ENCODE assay signal across 30 cellular contexts in genomic region chr18:70334264-70334663, GRCh38. TPM values are rescaled to one million over a fixed set of nuclear protein-coding genes. Genes with fewer than 3 reads are reported as not detected.
DNase-seq lines count a peak whose midpoint lies in the region; ATAC-seq and TF ChIP-seq lines count a peak whose summit lies in the region.
"Had no signal": no experiment of that assay in that cellular context is flagged by ENCODE, and none has a peak within 500 bp of the region (broad histone marks: within the 10 kb centered on the region; RNA-seq: fewer than 3 reads in every experiment).

No MANE protein-coding gene starts in this region.

- 92 to 100% methylated on average over 1 of the region's 1 CpG for WGBS in esophagus squamous epithelium, 2 donors
- 88 to 100% methylated on average over 1 of the region's 1 CpG for WGBS in mesodermal cell (ENCODE audit: insufficient coverage in 2 of 2), 2 experiments
- 100% methylated on average over 1 of the region's 1 CpG for WGBS in aorta, 2 donors

- CTCF ChIA-PET in MCF 10A (lab: Yijun Ruan, JAX) = interaction anchor here (1.2 to 2.0 kb wide), 4 partner anchors 20 to 100 kb away, joined by 3 to 14 read pairs (median 4); no protein-coding TSS in a partner anchor

- H3K4me1 Mint-ChIP-seq in MCF 10A (ENCODE audit: insufficient read depth, unreplicated experiment) = peaks cover 26% of the 10 kb centered on the region
- H3K4me1 Mint-ChIP-seq: stimulated activated memory B cell treated with anti-CD40 and anti-IgM and Interleukin-4, amounts not matched to agents 10 μg/mL and 1 μg/mL and 100 μg/mL, for 72 hours had no signal

- H3K9me3 ChIP-seq in breast epithelium = peaks cover 0 to 7% of the 10 kb centered on the region in 2 donors
- peaks cover 0 to 10% (median 0%) of the 10 kb centered on the region in 3 donors for H3K9me3 ChIP-seq in esophagus squamous epithelium
- H3K9me3 ChIP-seq in mesodermal cell (ENCODE audit: control insufficient read depth, low read length) = peaks cover 19% of the 10 kb centered on the region
- H3K9me3 ChIP-seq in aorta (ENCODE audit: control insufficient read depth, low read length) = no peaks in the 10 kb centered on the region
- H3K9me3 ChIP-seq: SJCRH30, vagina had no signal

- TF ChIP-seq POLR2A in breast epithelium (IDR thresholded peaks at IDR 0.05) = no peak
- TF ChIP-seq POLR2A in esophagus squamous epithelium (IDR thresholded peaks at IDR 0.05) = no peak

- no peaks in the 10 kb centered on the region for H3K27me3 ChIP-seq in breast epithelium
- no peaks in the 10 kb centered on the region for H3K27me3 ChIP-seq in esophagus squamous epithelium
- H3K27me3 ChIP-seq in aorta (ENCODE audit: control insufficient read depth in 1 of 2, insufficient read depth in 2 of 2, low read length in 1 of 2) = no peaks in the 10 kb centered on the region
- H3K27me3 ChIP-seq: Peyer's patch, SJCRH30, vagina had no signal

- H3K9me3 Mint-ChIP-seq in MCF 10A (ENCODE audit: unreplicated experiment) = no peaks in the 10 kb centered on the region
- H3K9me3 Mint-ChIP-seq: activated T-helper 1 cell treated with anti-CD3 and anti-CD28 coated beads, Interleukin-12 subunit alpha, Interleukin-12 subunit beta, Interleukin-2, Interleukin-4 antibody, amounts not matched to agents 30 ng/mL and 10 ng/mL and 1 ng/mL, durations not matched to agents 14 hours and 24 hours and 36 hours; CD4-positive, alpha-beta T cell had no signal

- intact Hi-C loops in MCF 10A (cut with micrococcal nuclease) = loop anchor here (1.0 kb wide), 2 partner anchors 50 to 100 kb away; no protein-coding TSS in a partner anchor
- intact Hi-C loops in breast epithelium (cut with DNase I; ENCODE audit: low total_unique reads) = no loop called here
- intact Hi-C loops in esophagus squamous epithelium (cut with DNase I) = no loop called here
- intact Hi-C loops in aorta (cut with DNase I) = loop anchor here in 1 of 2 donors (10.0 kb wide), 1 partner anchor 91 kb away; no protein-coding TSS in a partner anchor

- H3K27ac Mint-ChIP-seq in MCF 10A (ENCODE audit: low read depth, unreplicated experiment) = peak overlapping the region; percentile 94
- H3K27ac Mint-ChIP-seq: activated CD4-positive, alpha-beta memory T cell treated with anti-CD3 and anti-CD28 coated beads for 36 hours; activated T-helper 1 cell treated with anti-CD3 and anti-CD28 coated beads, Interleukin-12 subunit alpha, Interleukin-12 subunit beta, Interleukin-2, Interleukin-4 antibody, amounts not matched to agents 30 ng/mL and 10 ng/mL and 1 ng/mL, durations not matched to agents 14 hours and 24 hours and 36 hours; CD4-positive, alpha-beta T cell; stimulated activated memory B cell treated with anti-CD40 and anti-IgM and Interleukin-4, amounts not matched to agents 10 μg/mL and 1 μg/mL and 100 μg/mL, for 72 hours; T-cell had no signal

- no peaks in the 10 kb centered on the region for H3K4me1 ChIP-seq in breast epithelium
- peaks cover 5 to 43% (median 5%) of the 10 kb centered on the region in 3 donors for H3K4me1 ChIP-seq in esophagus squamous epithelium
- H3K4me1 ChIP-seq in mesodermal cell (ENCODE audit: control insufficient read depth, insufficient read depth, low read length, poor library complexity, severe bottlenecking) = peaks cover 24% of the 10 kb centered on the region
- peaks cover 0 to 4% of the 10 kb centered on the region in 2 donors for H3K4me1 ChIP-seq in aorta (ENCODE audit: control insufficient read depth in 1 of 2, insufficient read depth in 2 of 2, low read length in 2 of 2)
- H3K4me1 ChIP-seq: lower lobe of right lung, parathyroid adenoma, Peyer's patch, SJCRH30, vagina had no signal

- no peak overlapping the region for H3K4me3 ChIP-seq in breast epithelium
- H3K4me3 ChIP-seq in esophagus squamous epithelium = no peak overlapping the region
- H3K4me3 ChIP-seq in mesodermal cell (ENCODE audit: extremely low read depth, insufficient read depth, low read length, poor library complexity, severe bottlenecking) = no peak overlapping the region
- H3K4me3 ChIP-seq in aorta (ENCODE audit: low read length in 2 of 2) = no peak overlapping the region
- H3K4me3 ChIP-seq: lower lobe of right lung, Peyer's patch, SJCRH30, vagina had no signal

- no peak overlapping the region for H3K4me3 Mint-ChIP-seq in MCF 10A (ENCODE audit: unreplicated experiment)
- H3K4me3 Mint-ChIP-seq: activated CD4-positive, alpha-beta memory T cell treated with anti-CD3 and anti-CD28 coated beads for 36 hours; activated T-helper 1 cell treated with anti-CD3 and anti-CD28 coated beads, Interleukin-12 subunit alpha, Interleukin-12 subunit beta, Interleukin-2, Interleukin-4 antibody, amounts not matched to agents 30 ng/mL and 10 ng/mL and 1 ng/mL, durations not matched to agents 14 hours and 24 hours and 36 hours; CD4-positive, alpha-beta T cell; effector memory CD8-positive, alpha-beta T cell; stimulated activated memory B cell treated with anti-CD40 and anti-IgM and Interleukin-4, amounts not matched to agents 10 μg/mL and 1 μg/mL and 100 μg/mL, for 72 hours; T-cell had no signal

- TF ChIP-seq CTCF in MCF 10A (IDR thresholded peaks at IDR 0.05; ENCODE audit: unreplicated experiment) = no peak
- no peak for TF ChIP-seq CTCF in breast epithelium (IDR thresholded peaks at IDR 0.05)
- TF ChIP-seq CTCF in esophagus squamous epithelium (IDR thresholded peaks at IDR 0.05) = no peak

- TSS peak; percentile 79 for BruUV-seq in MCF 10A (replicated peaks; lab: Mats Ljungman, UMichigan)

- H3K27ac ChIP-seq in breast epithelium (no peak overlapping the region), esophagus squamous epithelium (peak overlapping the region in 3 of 4 donors; percentile 29 to 46 (median 33)), mesodermal cell (ENCODE audit: low read depth, low read length, severe bottlenecking) (peak overlapping the region; percentile 65), aorta (ENCODE audit: low read depth in 1 of 2, low read length in 2 of 2) (peak overlapping the region; percentile 2 to 51)
- H3K27ac ChIP-seq: 22Rv1, lower lobe of right lung, parathyroid adenoma, Peyer's patch, SJCRH30, vagina had no signal

- DNase-seq in MCF 10A (ENCODE audit: unreplicated experiment) (no peak), breast epithelium (ENCODE audit: low spot score in 2 of 2) (no peak), esophagus squamous epithelium (lab: John Stamatoyannopoulos, UW) (no peak), aorta (no peak), epidermal melanocyte (ENCODE audit: insufficient read length, low spot score) (no peak)
- DNase-seq: activated CD4-positive, alpha-beta memory T cell treated with anti-CD3 and anti-CD28 coated beads for 36 hours; activated CD4-positive, CD25-positive, alpha-beta regulatory T cell treated with anti-CD3 and anti-CD28 coated beads, Interleukin-2, amount 50 U/mL, for 72 hours; activated CD8-positive, alpha-beta memory T cell treated with anti-CD3 and anti-CD28 coated beads, Interleukin-2, amount 50 U/mL, for 4 hours; activated naive CD4-positive, alpha-beta T cell treated with anti-CD3 and anti-CD28 coated beads, Interleukin-2, amount 50 U/mL, for 16 hours; AML-193; amygdala; CD4-positive, alpha-beta T cell; cortex of kidney; effector memory CD8-positive, alpha-beta T cell; lower lobe of right lung; NCI-H1048; NCI-H187 treated with DMSO at 0.1 percent for 48 hours; Peyer's patch; right cardiac atrium; SJCRH30; stimulated activated CD4-positive, alpha-beta T cell treated with anti-CD3 and anti-CD28 coated beads, Interleukin-4, amount 100 ng/mL, for 4 hours; T-cell had no signal

- ATAC-seq in aorta (ENCODE audit: low FRiP score) (no peak), HG02678 (IDR thresholded peaks at IDR 0.05; ENCODE audit: unreplicated experiment) (no peak), HG03139 (IDR thresholded peaks at IDR 0.05; ENCODE audit: unreplicated experiment) (no peak)
- ATAC-seq: effector memory CD8-positive, alpha-beta T cell; stimulated activated memory B cell treated with anti-CD40 and anti-IgM and Interleukin-4, amounts not matched to agents 10 μg/mL and 1 μg/mL and 100 μg/mL, for 72 hours; T-cell had no signal

- no peaks in the 10 kb centered on the region for H3K27me3 Mint-ChIP-seq in MCF 10A (ENCODE audit: insufficient read depth, unreplicated experiment)
- H3K27me3 Mint-ChIP-seq: activated CD4-positive, alpha-beta memory T cell treated with anti-CD3 and anti-CD28 coated beads for 36 hours; CD4-positive, alpha-beta T cell; effector memory CD8-positive, alpha-beta T cell; stimulated activated memory B cell treated with anti-CD40 and anti-IgM and Interleukin-4, amounts not matched to agents 10 μg/mL and 1 μg/mL and 100 μg/mL, for 72 hours had no signal

- POLR2A ChIA-PET in MCF 10A (lab: Yijun Ruan, JAX) = interaction anchor here (0.8 to 1.6 kb wide), 8 partner anchors 10 to 129 kb away, joined by 3 to 16 read pairs (median 5); partner anchors contain the start of gene SOCS6

- H3K36me3 ChIP-seq in breast epithelium (no peaks in the 10 kb centered on the region), esophagus squamous epithelium (peaks cover 0 to 5% (median 0%) of the 10 kb centered on the region in 3 donors), mesodermal cell (ENCODE audit: control insufficient read depth, insufficient read depth, low read length) (peaks cover 19% of the 10 kb centered on the region), aorta (ENCODE audit: control insufficient read depth in 1 of 2, insufficient read depth in 2 of 2, low read length in 1 of 2) (no peaks in the 10 kb centered on the region)
- H3K36me3 ChIP-seq: lower lobe of right lung, SJCRH30, vagina had no signal

- peaks cover 24% of the 10 kb centered on the region for H3K36me3 Mint-ChIP-seq in MCF 10A (ENCODE audit: insufficient read depth, unreplicated experiment)
- H3K36me3 Mint-ChIP-seq: activated CD4-positive, alpha-beta memory T cell treated with anti-CD3 and anti-CD28 coated beads for 36 hours; stimulated activated memory B cell treated with anti-CD40 and anti-IgM and Interleukin-4, amounts not matched to agents 10 μg/mL and 1 μg/mL and 100 μg/mL, for 72 hours; T-cell had no signal

RNA-seq across cellular contexts. Expression of gene SOCS6, which starts 45.4 kb away (rescaled TPM):
- total RNA-seq in MCF 10A (2022) (16.9 and 20.4 TPM in 2 replicates), breast epithelium (10 to 100 TPM; 17.9 to 32.9 (median 20.6) TPM), esophagus squamous epithelium (10 to 100 TPM; 18.8 to 23.2 (median 19.9) TPM), aorta (10 to 100 TPM; 19.6 to 22.8 TPM)
- 11.9 TPM for polyA plus RNA-seq in mesodermal cell (2013, experiment 1 of 2)
- 12.2 TPM for polyA plus RNA-seq in mesodermal cell (2013, experiment 2 of 2)
- polyA plus RNA-seq in aorta = 10 to 100 TPM in 1 of 2 donors, 1 to 10 TPM in 1; 5.9 to 11.4 TPM

Comparison
In these comparisons a context has a peak if more than half of its experiments do, and no peak if none do; other contexts are left out.
1. H3K27ac ChIP-seq: peak in esophagus squamous epithelium (3 of 4), mesodermal cell (single experiment) and aorta (2 of 2); none in breast epithelium (0 of 2).